ENCODE assay signal across 17 cellular contexts in genomic region chr16:11535494-11535893, GRCh38. TPM values are rescaled to one million over a fixed set of nuclear protein-coding genes. Genes with fewer than 3 reads are reported as not detected.
DNase-seq lines count a peak whose midpoint lies in the region; ATAC-seq and TF ChIP-seq lines count a peak whose summit lies in the region.
"Had no signal": no experiment of that assay in that cellular context is flagged by ENCODE, and none has a peak within 500 bp of the region (broad histone marks: within the 10 kb centered on the region; RNA-seq: fewer than 3 reads in every experiment).

No MANE protein-coding gene starts in this region.

- ATAC-seq in RWPE2 (ENCODE audit: low read depth) (peak; percentile 89), right lobe of liver (peak; percentile 73 to 79 (median 74))
- ATAC-seq: left cardiac atrium, psoas muscle had no signal

- DNase-seq in COLO668 (lab: John Stamatoyannopoulos, UW; ENCODE audit: unreplicated experiment) (peak; percentile 47), RWPE2 (ENCODE audit: low spot score) (peak; percentile 78), right lobe of liver (peak; percentile 78 to 86 (median 85)), cortex of kidney (lab: John Stamatoyannopoulos, UW) (no peak), A172 (ENCODE audit: low spot score) (no peak)
- DNase-seq in activated CD4-positive, CD25-positive, alpha-beta regulatory T cell treated with anti-CD3 and anti-CD28 coated beads, Interleukin-2, amount 50 U/mL, for 72 hours = no peak
- DNase-seq: activated CD4-positive, alpha-beta T cell treated with anti-CD3 and anti-CD28 coated beads for 1 hour; activated CD8-positive, alpha-beta memory T cell treated with anti-CD3 and anti-CD28 coated beads, Interleukin-2, amount 50 U/mL, for 4 hours; activated naive CD4-positive, alpha-beta T cell treated with Interleukin-2 at 50 U/mL for 16 hours; BE2C; DMS79; left cardiac atrium; NCI-H1092 treated with DMSO at 0.1 percent for 48 hours; psoas muscle; SHP77 had no signal

- H3K27ac ChIP-seq in RWPE2 (ENCODE audit: poor library complexity, severe bottlenecking) = no peak overlapping the region
- peak overlapping the region; percentile 71 to 96 (median 90) for H3K27ac ChIP-seq in right lobe of liver
- H3K27ac ChIP-seq: coronary artery, psoas muscle had no signal

- H3K9me3 ChIP-seq in RWPE2 (ENCODE audit: severe bottlenecking) (no peaks in the 10 kb centered on the region), right lobe of liver (no peaks in the 10 kb centered on the region)
- H3K9me3 ChIP-seq: BE2C, psoas muscle had no signal

- no peak for TF ChIP-seq RAD21 in Ishikawa (IDR thresholded peaks at IDR 0.05; ENCODE audit: low read depth)

- no peak for TF ChIP-seq POLR2A in right lobe of liver (IDR thresholded peaks at IDR 0.05)

- H3K27me3 ChIP-seq in RWPE2 (ENCODE audit: insufficient read depth, poor library complexity, severe bottlenecking) (no peaks in the 10 kb centered on the region), right lobe of liver (no peaks in the 10 kb centered on the region)
- H3K27me3 ChIP-seq: BE2C had no signal

- no peak for TF ChIP-seq CTCF in RWPE2 (IDR thresholded peaks at IDR 0.05; ENCODE audit: poor library complexity, severe bottlenecking)
- TF ChIP-seq CTCF in right lobe of liver (IDR thresholded peaks at IDR 0.05) = no peak

- no peak for TF ChIP-seq EP300 in Ishikawa (IDR thresholded peaks at IDR 0.05; ENCODE audit: borderline replicate concordance)

- no peaks in the 10 kb centered on the region for H3K36me3 ChIP-seq in RWPE2 (ENCODE audit: low read depth)
- H3K36me3 ChIP-seq in right lobe of liver = no peaks in the 10 kb centered on the region
- H3K36me3 ChIP-seq: BE2C had no signal

- 24% methylated on average over 11 of the region's 11 CpGs for WGBS in right lobe of liver (ENCODE audit: insufficient coverage, low coverage, low lambda C conversion rate, missing lambda C conversion rate)

- intact Hi-C loops in right lobe of liver (cut with DNase I) = no loop called here

- H3K4me1 ChIP-seq in RWPE2 (ENCODE audit: insufficient read depth, poor library complexity, severe bottlenecking) (peaks cover 20% of the 10 kb centered on the region), right lobe of liver (peaks cover 0 to 25% (median 12%) of the 10 kb centered on the region in 4 donors)
- H3K4me1 ChIP-seq: BE2C, psoas muscle had no signal

- no peak overlapping the region for H3K4me3 ChIP-seq in RWPE2 (ENCODE audit: severe bottlenecking)
- H3K4me3 ChIP-seq in right lobe of liver = no peak overlapping the region
- H3K4me3 ChIP-seq: coronary artery, psoas muscle had no signal

TF ChIP-seq in Ishikawa, 13 proteins besides CTCF, POLR2A, EP300 and RAD21:
- 0 out of 2 replicates have a peak, but pooled peaks have one; percentile 22 for TF ChIP-seq ZBTB7A (IDR thresholded peaks at IDR 0.05; ENCODE audit: low read depth)
- TF ChIP-seq TEAD4 (IDR thresholded peaks at IDR 0.05) = 0 out of 2 replicates have a peak, but pooled peaks have one; percentile 13
- no peak for TF ChIP-seq USF1 (IDR thresholded peaks at IDR 0.05)
- TF ChIP-seq TAF1 (IDR thresholded peaks at IDR 0.05; ENCODE audit: low read depth) = no peak

RNA-seq across cellular contexts. Expression of gene LITAF, which starts 51.2 kb away (rescaled TPM):
- total RNA-seq in right lobe of liver = 100 to 1,000 TPM in 1 of 6 experiments, 10 to 100 TPM in 5; 43.7 to 148 (median 59.1) TPM
- total RNA-seq in A172 (2014; rRNA removed; shearing (Covaris generic)) = 30.1 and 38.4 TPM in 2 replicates

Comparison
In these comparisons a context has a peak if more than half of its experiments do, and no peak if none do; other contexts are left out.
1. DNase-seq: peak in COLO668 (single experiment), RWPE2 (single experiment) and right lobe of liver (3 of 3); none in cortex of kidney (single experiment), activated CD4-positive, CD25-positive, alpha-beta regulatory T cell treated with anti-CD3 and anti-CD28 coated beads, Interleukin-2, amount 50 U/mL, for 72 hours (single experiment) and A172 (single experiment).